8 cellular contexts compared by ENCODE assay signal in the genomic region with DNA sequence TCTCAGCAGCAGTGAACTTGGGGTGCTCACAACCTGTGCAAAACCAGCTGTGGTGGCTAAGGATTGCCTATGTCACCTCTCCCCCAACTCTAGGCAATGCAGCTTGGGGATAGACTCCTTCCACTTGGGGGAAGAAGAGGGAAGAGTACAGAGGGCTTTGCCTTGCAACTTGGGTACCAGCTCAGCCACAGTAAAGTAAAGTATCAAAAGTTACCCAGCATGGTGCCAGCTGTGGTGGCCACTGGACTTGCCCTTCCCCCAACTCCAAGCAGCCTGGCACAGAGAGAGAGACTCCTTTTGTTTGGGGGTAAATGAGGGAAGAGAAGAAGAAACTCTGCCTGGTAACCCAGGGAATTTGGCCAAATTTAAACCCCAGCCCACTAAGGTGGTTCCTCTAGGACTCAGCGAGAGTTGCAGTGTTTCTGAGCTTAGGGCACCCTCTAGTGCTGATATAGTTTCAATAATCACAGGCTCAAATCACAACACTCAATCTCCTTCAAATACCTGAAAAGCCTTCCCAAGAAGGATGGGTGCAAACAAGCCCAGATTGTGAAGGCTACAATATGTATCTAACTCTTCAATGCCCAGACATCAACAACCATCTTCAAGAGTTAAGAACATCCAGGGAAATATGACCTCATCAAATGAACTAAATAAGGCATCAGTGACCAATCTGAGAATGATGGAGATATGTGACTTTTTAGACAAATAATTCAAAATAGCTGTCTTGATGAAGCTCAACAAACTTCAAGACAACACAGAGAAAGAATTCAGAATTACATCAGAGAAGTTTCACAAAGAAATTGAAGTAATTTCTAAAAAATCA. TPM values are rescaled to one million over a fixed set of nuclear protein-coding genes. Genes with fewer than 3 reads are reported as not detected.
A peak's percentile ranks its signal among the peaks of the same experiment; 100 is the strongest.
DNase-seq lines count a peak whose midpoint lies in the region; ATAC-seq and TF ChIP-seq lines count a peak whose summit lies in the region.

No MANE protein-coding gene starts in this region.

- intact Hi-C loops in Right ventricle myocardium superior (cut with DNase I) (no loop called here), cardiac septum (cut with DNase I) (no loop called here)

- H3K27ac ChIP-seq in gastroesophageal sphincter, result no peak overlapping the region

- no peak overlapping the region for H3K4me3 ChIP-seq in fibroblast of villous mesenchyme (ENCODE audit: low read depth, low read length)
- H3K4me3 ChIP-seq in gastroesophageal sphincter, result no peak overlapping the region

- ATAC-seq in Right ventricle myocardium superior (ENCODE audit: poor library complexity) (peak; percentile 69), gastroesophageal sphincter (no peak), HG03159 (IDR thresholded peaks at IDR 0.05; ENCODE audit: unreplicated experiment) (no peak), GM19397 (IDR thresholded peaks at IDR 0.05; ENCODE audit: unreplicated experiment) (no peak)

- no peaks in the 10 kb centered on the region for H3K4me1 ChIP-seq in gastroesophageal sphincter

- no peaks in the 10 kb centered on the region for H3K9me3 ChIP-seq in gastroesophageal sphincter

- DNase-seq in Right ventricle myocardium superior, result no peak
- DNase-seq in cardiac septum (ENCODE audit: low spot score), result no peak
- DNase-seq in NCI-H82 treated with DMSO at 0.1 percent for 48 hours (lab: John Stamatoyannopoulos, UW; ENCODE audit: unreplicated experiment), result peak; percentile 2
- peak; percentile 28 for DNase-seq in fibroblast of villous mesenchyme (ENCODE audit: low read depth)
- DNase-seq in globus pallidus (ENCODE audit: low spot score), result no peak

- no peak for TF ChIP-seq EP300 in gastroesophageal sphincter (IDR thresholded peaks at IDR 0.05)

- peaks cover 48% of the 10 kb centered on the region for H3K27me3 ChIP-seq in gastroesophageal sphincter

- TF ChIP-seq CTCF in fibroblast of villous mesenchyme (IDR thresholded peaks at IDR 0.05; ENCODE audit: insufficient read depth, low read depth, low read length) (peak; percentile 44), gastroesophageal sphincter (IDR thresholded peaks at IDR 0.05) (no peak)

- H3K36me3 ChIP-seq in gastroesophageal sphincter, result no peaks in the 10 kb centered on the region

- 0% methylated on average over 1 of the region's 1 CpG; no CpG with 5 or more reads in 1 of the 2 donors for WGBS in gastroesophageal sphincter (ENCODE audit: low coverage in 1 of 2), 2 donors

- TF ChIP-seq POLR2A in gastroesophageal sphincter (IDR thresholded peaks at IDR 0.05), result no peak

RNA-seq across cellular contexts. Expression of a gene that starts 7.6 kb away (rescaled TPM):
- total RNA-seq in Right ventricle myocardium superior, result not detected
- not detected for total RNA-seq in cardiac septum
- not detected in 2 replicates for total RNA-seq in fibroblast of villous mesenchyme
- not detected for total RNA-seq in gastroesophageal sphincter

RNA-seq across cellular contexts. Expression of a gene that starts 30.0 kb away (rescaled TPM):
- total RNA-seq in Right ventricle myocardium superior (not detected), cardiac septum (not detected), fibroblast of villous mesenchyme (not detected in 2 replicates), gastroesophageal sphincter (not detected)

RNA-seq across cellular contexts. Expression of a gene that starts 38.0 kb away (rescaled TPM):
- total RNA-seq in Right ventricle myocardium superior, result not detected
- not detected for total RNA-seq in cardiac septum
- not detected in 2 replicates for total RNA-seq in fibroblast of villous mesenchyme
- total RNA-seq in gastroesophageal sphincter, result not detected

Comparison
In these comparisons a context has a peak if more than half of its experiments do, and no peak if none do; other contexts are left out.
1. DNase-seq: peak in NCI-H82 treated with DMSO at 0.1 percent for 48 hours (single experiment) and fibroblast of villous mesenchyme (single experiment); none in Right ventricle myocardium superior (single experiment), cardiac septum (single experiment) and globus pallidus (single experiment).